ENCODE assay signal across 14 cellular contexts in genomic region chr10:4108693-4109092, GRCh38.
A peak's percentile ranks its signal among the peaks of the same experiment; 100 is the strongest.
DNase-seq lines count a peak whose midpoint lies in the region; ATAC-seq, FAIRE-seq and TF ChIP-seq lines count a peak whose summit lies in the region.
"Had no signal": no experiment of that assay in that cellular context is flagged by ENCODE, and none has a peak within 500 bp of the region (broad histone marks: within the 10 kb centered on the region; RNA-seq: fewer than 3 reads in every experiment).

No MANE protein-coding gene starts in this region.

- H2AFZ ChIP-seq in SK-N-SH (ENCODE audit: low read depth) = no peak overlapping the region
- H2AFZ ChIP-seq in smooth muscle cell (ENCODE audit: low read depth) = no peak overlapping the region
- H2AFZ ChIP-seq: GM23338 had no signal

- H3K9me3 Mint-ChIP-seq in endodermal cell = peaks cover 13% of the 10 kb centered on the region
- no peaks in the 10 kb centered on the region for H3K9me3 Mint-ChIP-seq in MCF 10A (ENCODE audit: unreplicated experiment)

- no peak overlapping the region for H3K4me3 ChIP-seq in SK-N-SH (ENCODE audit: low read depth in 2 of 2, low read length in 1 of 2)
- H3K4me3 ChIP-seq in SJSA1 = no peak overlapping the region
- H3K4me3 ChIP-seq in gastrocnemius medialis = no peak overlapping the region
- H3K4me3 ChIP-seq in endodermal cell (ENCODE audit: low read length) = no peak overlapping the region
- no peak overlapping the region for H3K4me3 ChIP-seq in smooth muscle cell
- H3K4me3 ChIP-seq: GM12878, GM23338 had no signal

- no peaks in the 10 kb centered on the region for H3K9me2 ChIP-seq in SK-N-SH

- intact Hi-C loops in gastrocnemius medialis (cut with DNase I; ENCODE audit: low total_unique reads) = no loop called here
- intact Hi-C loops in MCF 10A (cut with micrococcal nuclease) = no loop called here

- H3F3A ChIP-seq in SK-N-SH (replicated peaks; ENCODE audit: insufficient read depth) = peaks cover 12% of the 10 kb centered on the region
- no peaks in the 10 kb centered on the region for H3F3A ChIP-seq in smooth muscle cell (ENCODE audit: low read depth)

- H3K27ac Mint-ChIP-seq in endodermal cell (no peak overlapping the region), MCF 10A (ENCODE audit: low read depth, unreplicated experiment) (no peak overlapping the region)
- H3K27ac Mint-ChIP-seq: GM23338 had no signal

- no peak for ATAC-seq in SK-N-SH treated with all-trans-retinoic acid at 6 μM for 48 hours
- ATAC-seq in gastrocnemius medialis = peak in 1 of 2 donors; percentile 58
- ATAC-seq: GM12878, GM23338 had no signal

- TF ChIP-seq EP300 in SK-N-SH (IDR thresholded peaks at IDR 0.05; ENCODE audit: borderline replicate concordance in 1 of 2, low read depth in 1 of 2, low read length in 1 of 2) = no peak

- H3K9me3 ChIP-seq in SK-N-SH (no peaks in the 10 kb centered on the region), SJSA1 (replicated peaks) (no peaks in the 10 kb centered on the region), gastrocnemius medialis (no peaks in the 10 kb centered on the region), endodermal cell (ENCODE audit: control insufficient read depth, low read length) (peaks cover 18% of the 10 kb centered on the region), smooth muscle cell (replicated peaks; ENCODE audit: low read depth) (no peaks in the 10 kb centered on the region)

- in situ Hi-C loops in gastrocnemius medialis (cut with MboI; ENCODE audit: low sequenced_read_pairs in 4 of 4) = no loop called here

- no peak for TF ChIP-seq POLR2A in gastrocnemius medialis (IDR thresholded peaks at IDR 0.05)

- H3K4me1 ChIP-seq in SK-N-SH (ENCODE audit: control insufficient read depth in 1 of 2, insufficient read depth in 2 of 2, low read depth in 1 of 2, low read length in 1 of 2) (peaks cover under 1 to 20% of the 10 kb centered on the region in 2 experiments; a peak in 2 of 4 replicates), SJSA1 (replicated peaks) (peaks cover 11% of the 10 kb centered on the region), gastrocnemius medialis (peaks cover 0 to 6% of the 10 kb centered on the region in 2 donors), endodermal cell (ENCODE audit: control insufficient read depth, insufficient read depth, low read length) (no peaks in the 10 kb centered on the region), smooth muscle cell (ENCODE audit: low read depth) (peaks cover 3% of the 10 kb centered on the region)
- H3K4me1 ChIP-seq: Caco-2 had no signal

- WGBS in SK-N-SH (ENCODE audit: low lambda C conversion rate) = 87% methylated on average over 4 of the region's 4 CpGs
- 88 to 94% methylated on average over 3 to 4 of the region's 4 CpGs for WGBS in endodermal cell (ENCODE audit: insufficient coverage in 1 of 2, insufficient read length in 1 of 2), 2 experiments
- 94% methylated on average over 4 of the region's 4 CpGs for WGBS in smooth muscle cell (ENCODE audit: low lambda C conversion rate)

- 0 out of 2 replicates have a peak overlapping the region, but pooled peaks have one; percentile 1 for H3K4me2 ChIP-seq in SK-N-SH
- no peak overlapping the region for H3K4me2 ChIP-seq in smooth muscle cell
- H3K4me2 ChIP-seq: GM23338 had no signal

- H3K36me3 ChIP-seq in SK-N-SH (replicated peaks in 1 of 2; ENCODE audit: control insufficient read depth in 1 of 2, insufficient read depth in 2 of 2, low read length in 1 of 2) (no peaks in the 10 kb centered on the region), SJSA1 (no peaks in the 10 kb centered on the region), gastrocnemius medialis (no peaks in the 10 kb centered on the region), endodermal cell (ENCODE audit: control insufficient read depth, insufficient read depth, low read length) (no peaks in the 10 kb centered on the region), smooth muscle cell (ENCODE audit: low read depth) (no peaks in the 10 kb centered on the region)

- peak; percentile 31 for FAIRE-seq in GM19239 (lab: Jason Lieb, UNC)
- FAIRE-seq: A204.1, GM12878 had no signal

- no peaks in the 10 kb centered on the region for H3K4me1 Mint-ChIP-seq in endodermal cell
- H3K4me1 Mint-ChIP-seq in MCF 10A (ENCODE audit: insufficient read depth, unreplicated experiment) = peaks cover under 1% of the 10 kb centered on the region

- CTCF ChIA-PET in SK-N-SH (lab: Yijun Ruan, JAX) = interaction anchor here (1.3 kb wide), 1 partner anchor 30 kb away, joined by 3 read pairs; no protein-coding TSS in a partner anchor
- CTCF ChIA-PET in MCF 10A (lab: Yijun Ruan, JAX) = interaction anchor here (0.6 to 0.8 kb wide), 2 partner anchors 20 to 39 kb away, joined by 3 to 4 read pairs; no protein-coding TSS in a partner anchor

- no TSS peak for BruUV-seq in MCF 10A (replicated peaks; lab: Mats Ljungman, UMichigan)

- H3K9ac ChIP-seq in SK-N-SH (no peak overlapping the region), endodermal cell (ENCODE audit: extremely low read depth, low read length, poor library complexity, severe bottlenecking) (no peak overlapping the region), smooth muscle cell (ENCODE audit: low read depth) (no peak overlapping the region)

- H3K36me3 Mint-ChIP-seq in endodermal cell (ENCODE audit: low read depth) (no peaks in the 10 kb centered on the region), MCF 10A (ENCODE audit: insufficient read depth, unreplicated experiment) (no peaks in the 10 kb centered on the region)

- H3K27me3 ChIP-seq in SK-N-SH (ENCODE audit: insufficient read depth) (no peaks in the 10 kb centered on the region), SJSA1 (replicated peaks) (no peaks in the 10 kb centered on the region), gastrocnemius medialis (no peaks in the 10 kb centered on the region), endodermal cell (ENCODE audit: control insufficient read depth, insufficient read depth, low read length, poor library complexity, severe bottlenecking) (no peaks in the 10 kb centered on the region), smooth muscle cell (ENCODE audit: low read depth) (no peaks in the 10 kb centered on the region)

- peak overlapping the region in 1 of 2 experiments; percentile 37; a peak in 1 of 4 replicates for H3K27ac ChIP-seq in SK-N-SH (ENCODE audit: low read depth in 2 of 2, low read length in 1 of 2)
- H3K27ac ChIP-seq in SJSA1 = peak overlapping the region; percentile 9; the same call in 1 of the 2 replicates
- peak overlapping the region in 3 of 4 donors; percentile 4 to 29 (median 15) for H3K27ac ChIP-seq in gastrocnemius medialis
- H3K27ac ChIP-seq in endodermal cell (ENCODE audit: low read depth, low read length) = no peak overlapping the region
- H3K27ac ChIP-seq in smooth muscle cell (ENCODE audit: low read depth) = no peak overlapping the region
- H3K27ac ChIP-seq: RWPE1 had no signal

- H3K27me3 Mint-ChIP-seq in endodermal cell (ENCODE audit: insufficient read depth) (no peaks in the 10 kb centered on the region), MCF 10A (ENCODE audit: insufficient read depth, unreplicated experiment) (no peaks in the 10 kb centered on the region)

- TF ChIP-seq RAD21 in SK-N-SH (IDR thresholded peaks at IDR 0.05; ENCODE audit: low read length) = no peak

- POLR2A ChIA-PET in SK-N-SH (lab: Yijun Ruan, JAX) = no interaction called here
- POLR2A ChIA-PET in MCF 10A (lab: Yijun Ruan, JAX) = no interaction called here

- TF ChIP-seq CTCF in SK-N-SH (IDR thresholded peaks at IDR 0.05) (no peak), gastrocnemius medialis (IDR thresholded peaks at IDR 0.05 in 4 of 5, conservative IDR thresholded peaks at IDR 0.05 in 1 of 5) (no peak), endodermal cell (conservative IDR thresholded peaks at IDR 0.05) (no peak), smooth muscle cell (IDR thresholded peaks at IDR 0.05; ENCODE audit: borderline replicate concordance, insufficient read depth, poor library complexity, severe bottlenecking) (no peak), MCF 10A (IDR thresholded peaks at IDR 0.05; ENCODE audit: unreplicated experiment) (no peak)

- H3K4me3 Mint-ChIP-seq in endodermal cell (no peak overlapping the region), MCF 10A (ENCODE audit: unreplicated experiment) (no peak overlapping the region)
- H3K4me3 Mint-ChIP-seq: GM23338 had no signal

- DNase-seq in SK-N-SH = no peak
- DNase-seq in GM19239 (ENCODE audit: insufficient read length, low spot score) = no peak
- DNase-seq in SJSA1 (ENCODE audit: low read depth in 1 of 2, low spot score in 2 of 2) = peak in 1 of 2 experiments; percentile 45
- DNase-seq in gastrocnemius medialis = no peak
- no peak for DNase-seq in endodermal cell
- DNase-seq in smooth muscle cell (lab: John Stamatoyannopoulos, UW; ENCODE audit: unreplicated experiment) = no peak
- no peak for DNase-seq in MCF 10A (ENCODE audit: unreplicated experiment)
- DNase-seq: Caco-2, NCI-H2107 had no signal

- H3K79me2 ChIP-seq in SK-N-SH (ENCODE audit: insufficient read depth) (no peaks in the 10 kb centered on the region), smooth muscle cell (ENCODE audit: low read depth) (no peaks in the 10 kb centered on the region)

- H4K20me1 ChIP-seq in SK-N-SH (ENCODE audit: insufficient read depth) = no peaks in the 10 kb centered on the region
- no peaks in the 10 kb centered on the region for H4K20me1 ChIP-seq in smooth muscle cell (ENCODE audit: low read depth)

TF ChIP-seq in SK-N-SH, 30 proteins besides CTCF, POLR2A, EP300 and RAD21 (continues in another document):
- no peak for TF ChIP-seq USF1 (IDR thresholded peaks at IDR 0.05; ENCODE audit: borderline replicate concordance, low read depth)

TF ChIP-seq in SK-N-SH treated with all-trans-retinoic acid at 6 μM for 48 hours, 23 proteins besides CTCF, POLR2A, EP300 and RAD21:
- TF ChIP-seq SNAI2 (CRISPR knock-in tag; IDR thresholded peaks at IDR 0.05) (no peak), OSR1 (CRISPR knock-in tag; IDR thresholded peaks at IDR 0.05) (no peak), ZNF8 (CRISPR knock-in tag; IDR thresholded peaks at IDR 0.05) (no peak), TOX (CRISPR knock-in tag; IDR thresholded peaks at IDR 0.05; ENCODE audit: borderline replicate concordance) (no peak), BACH2 (CRISPR knock-in tag; IDR thresholded peaks at IDR 0.05; ENCODE audit: borderline replicate concordance) (no peak), ISL1 (CRISPR knock-in tag; IDR thresholded peaks at IDR 0.05) (no peak), ZFP30 (CRISPR knock-in tag; IDR thresholded peaks at IDR 0.05) (no peak)

Comparison
In these comparisons a context has a peak if more than half of its experiments do, and no peak if none do; other contexts are left out.
1. H3K27ac ChIP-seq: peak in SJSA1 (single experiment) and gastrocnemius medialis (3 of 4); none in endodermal cell (single experiment) and smooth muscle cell (single experiment).